16 cellular contexts compared by ENCODE assay signal in the genomic region with DNA sequence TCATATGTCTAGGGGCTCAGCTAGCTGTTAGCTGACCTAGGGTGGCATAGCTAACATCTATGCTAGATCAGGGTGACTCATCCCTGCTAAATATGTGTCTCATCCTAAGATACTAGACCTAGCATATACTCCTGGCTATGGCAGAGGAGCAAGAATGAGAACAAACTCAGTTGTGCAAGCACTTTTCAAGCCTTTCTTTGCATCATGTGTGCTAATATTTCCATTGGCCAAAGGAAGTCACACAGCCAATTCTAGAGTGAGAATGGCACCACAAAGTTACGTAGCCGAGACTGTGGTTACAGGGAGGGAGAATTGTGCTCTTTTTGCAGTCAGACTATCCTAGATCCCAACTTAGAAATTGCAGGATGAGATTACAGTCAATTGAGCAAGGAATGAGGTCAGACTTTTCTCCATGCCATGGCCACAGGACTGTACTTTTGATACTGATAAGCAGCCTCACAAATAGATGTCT.
DNase-seq lines count a peak whose midpoint lies in the region; ATAC-seq, FAIRE-seq and TF ChIP-seq lines count a peak whose summit lies in the region.
"Had no signal": no experiment of that assay in that cellular context is flagged by ENCODE, and none has a peak within 500 bp of the region (broad histone marks: within the 10 kb centered on the region; RNA-seq: fewer than 3 reads in every experiment).

No MANE protein-coding gene starts in this region.

- H2AFZ ChIP-seq in PC-3 (ENCODE audit: low read length): no peak overlapping the region
- H2AFZ ChIP-seq in endothelial cell of umbilical vein (ENCODE audit: low read depth, low read length): no peak overlapping the region
- H2AFZ ChIP-seq in PC-9: no peak overlapping the region

- TF ChIP-seq EP300 in upper lobe of left lung (IDR thresholded peaks at IDR 0.05): no peak

- TF ChIP-seq CTCF in PC-3 (conservative IDR thresholded peaks at IDR 0.05; ENCODE audit: low read depth, low read length) (no peak), endothelial cell of umbilical vein (IDR thresholded peaks at IDR 0.05; ENCODE audit: extremely low read depth in 1 of 2, insufficient read depth in 1 of 2, low read depth in 1 of 2, low read length in 2 of 2) (no peak), nephron progenitor cell (IDR thresholded peaks at IDR 0.05) (no peak), PC-9 (conservative IDR thresholded peaks at IDR 0.05) (no peak), upper lobe of left lung (IDR thresholded peaks at IDR 0.05) (no peak)

- FAIRE-seq in endothelial cell of umbilical vein (lab: Jason Lieb, UNC): no peak

- H3K4me3 Mint-ChIP-seq in nephron progenitor cell: no peak overlapping the region
- H3K4me3 Mint-ChIP-seq: activated CD8-positive, alpha-beta T cell treated with anti-CD3 and anti-CD28 coated beads, Interleukin-2, amount 10 ng/mL, durations not matched to agents 7 days and 5 days; CD4-positive, alpha-beta T cell; central memory CD8-positive, alpha-beta T cell; T-helper 2 cell treated with Interferon-gamma antibody and Interleukin-4, amounts not matched to agents 5 μg/mL and 100 μg/mL, for 36 hours had no signal

- dilution Hi-C loops in endothelial cell of umbilical vein (cut with MboI; ENCODE audit: extremely low pct_ligation_motif_present, low sequenced_read_pairs): no loop called here

- H3K27me3 Mint-ChIP-seq in nephron progenitor cell (ENCODE audit: low read depth, poor library complexity): no peaks in the 10 kb centered on the region
- H3K27me3 Mint-ChIP-seq: CD4-positive, alpha-beta T cell; central memory CD8-positive, alpha-beta T cell had no signal

- peaks cover 69% of the 10 kb centered on the region for H3K36me3 Mint-ChIP-seq in nephron progenitor cell (ENCODE audit: low read depth)

- BruUV-seq in PC-3 (replicated peaks; lab: Mats Ljungman, UMichigan) (no TSS peak), endothelial cell of umbilical vein (replicated peaks; lab: Mats Ljungman, UMichigan) (no TSS peak), PC-9 (replicated peaks; lab: Mats Ljungman, UMichigan) (no TSS peak)

- H3K4me1 ChIP-seq in PC-3 (ENCODE audit: insufficient read depth, low read length) (peaks cover 10% of the 10 kb centered on the region), endothelial cell of umbilical vein (ENCODE audit: control insufficient read depth, extremely low read depth, insufficient read depth, low read length) (no peaks in the 10 kb centered on the region), PC-9 (replicated peaks; ENCODE audit: insufficient read depth) (no peaks in the 10 kb centered on the region), upper lobe of left lung (peaks cover 0 to 13% (median 3%) of the 10 kb centered on the region in 4 donors)

- H3K36me3 ChIP-seq in PC-3 (ENCODE audit: low read depth, low read length) (0 out of 2 replicates have a peak, but pooled peaks cover 3% of the 10 kb centered on the region), endothelial cell of umbilical vein (ENCODE audit: control insufficient read depth in 2 of 2, extremely low read depth in 1 of 2, insufficient read depth in 2 of 2, low read length in 2 of 2) (no peaks in the 10 kb centered on the region), PC-9 (ENCODE audit: low read depth) (no peaks in the 10 kb centered on the region), upper lobe of left lung (no peaks in the 10 kb centered on the region)
- H3K36me3 ChIP-seq: esophagus squamous epithelium had no signal

- ATAC-seq in PC-3: peak; percentile 100
- no peak for ATAC-seq in HG02870 (IDR thresholded peaks at IDR 0.05; ENCODE audit: unreplicated experiment)
- no peak for ATAC-seq in upper lobe of left lung (ENCODE audit: low FRiP score in 2 of 2)
- no peak for ATAC-seq in HG03565 (IDR thresholded peaks at IDR 0.05; ENCODE audit: unreplicated experiment)
- ATAC-seq: activated CD8-positive, alpha-beta T cell treated with anti-CD3 and anti-CD28 coated beads, Interleukin-2, amount 10 ng/mL, durations not matched to agents 7 days and 5 days had no signal

- H3K27ac ChIP-seq in PC-3 (ENCODE audit: low read length) (no peak overlapping the region), endothelial cell of umbilical vein (ENCODE audit: insufficient read depth, low read depth, low read length) (no peak overlapping the region), PC-9 (no peak overlapping the region), upper lobe of left lung (no peak overlapping the region)
- H3K27ac ChIP-seq: esophagus squamous epithelium had no signal

- POLR2A ChIA-PET in PC-3 (lab: Charles Lee; ENCODE audit: unreplicated experiment) (no interaction called here), endothelial cell of umbilical vein (lab: Charles Lee) (no interaction called here), PC-9 (lab: Charles Lee; ENCODE audit: unreplicated experiment) (no interaction called here)

- no peaks in the 10 kb centered on the region for H3K27me3 ChIP-seq in PC-3 (ENCODE audit: low read length)
- H3K27me3 ChIP-seq in endothelial cell of umbilical vein (ENCODE audit: control insufficient read depth in 2 of 2, insufficient read depth in 2 of 2, low read length in 2 of 2): no peaks in the 10 kb centered on the region
- no peaks in the 10 kb centered on the region for H3K27me3 ChIP-seq in PC-9 (ENCODE audit: insufficient read depth, low read depth)
- no peaks in the 10 kb centered on the region for H3K27me3 ChIP-seq in upper lobe of left lung
- H3K27me3 ChIP-seq: esophagus squamous epithelium had no signal

- H3K79me2 ChIP-seq in PC-3 (ENCODE audit: low read length) (no peaks in the 10 kb centered on the region), endothelial cell of umbilical vein (ENCODE audit: control insufficient read depth, insufficient read depth, low read length) (no peaks in the 10 kb centered on the region), PC-9 (ENCODE audit: low read depth) (no peaks in the 10 kb centered on the region)

- H3K4me1 Mint-ChIP-seq in nephron progenitor cell: peaks cover 49% of the 10 kb centered on the region
- H3K4me1 Mint-ChIP-seq: central memory CD8-positive, alpha-beta T cell had no signal

- TF ChIP-seq POLR2A in endothelial cell of umbilical vein (IDR thresholded peaks at IDR 0.05; ENCODE audit: low read depth, low read length) (no peak), upper lobe of left lung (IDR thresholded peaks at IDR 0.05) (no peak)

- H3K4me2 ChIP-seq in PC-3 (ENCODE audit: low read length) (no peak overlapping the region), endothelial cell of umbilical vein (ENCODE audit: insufficient read depth, low read length) (no peak overlapping the region), PC-9 (no peak overlapping the region)

- intact Hi-C loops in PC-3 (cut with micrococcal nuclease): no loop called here
- intact Hi-C loops in endothelial cell of umbilical vein (cut with micrococcal nuclease): no loop called here
- intact Hi-C loops in PC-9 (cut with micrococcal nuclease; ENCODE audit: unreplicated experiment): no loop called here

- H3K9me1 ChIP-seq in endothelial cell of umbilical vein (replicated peaks; ENCODE audit: control insufficient read depth, extremely low read depth, insufficient read depth, low read length): no peaks in the 10 kb centered on the region

- H4K20me1 ChIP-seq in PC-3 (ENCODE audit: low read length) (no peaks in the 10 kb centered on the region), endothelial cell of umbilical vein (replicated peaks; ENCODE audit: control insufficient read depth, extremely low read depth, insufficient read depth, low read length) (no peaks in the 10 kb centered on the region), PC-9 (ENCODE audit: insufficient read depth) (no peaks in the 10 kb centered on the region)

- H3K9me3 Mint-ChIP-seq in nephron progenitor cell: peaks cover 29% of the 10 kb centered on the region

- H3K9ac ChIP-seq in PC-3 (ENCODE audit: low read length) (no peak overlapping the region), endothelial cell of umbilical vein (replicated peaks; ENCODE audit: extremely low read depth, insufficient read depth, low read length) (no peak overlapping the region)

- CTCF ChIA-PET in PC-3 (lab: Charles Lee) (no interaction called here), endothelial cell of umbilical vein (lab: Charles Lee) (no interaction called here), PC-9 (lab: Charles Lee) (no interaction called here)

- H3K9me2 ChIP-seq in PC-3 (replicated peaks; ENCODE audit: low read length): no peaks in the 10 kb centered on the region
- H3K9me2 ChIP-seq in PC-9 (ENCODE audit: insufficient read depth): no peaks in the 10 kb centered on the region

- H3F3A ChIP-seq in PC-3 (ENCODE audit: low read length, unreplicated experiment): no peaks in the 10 kb centered on the region
- no peaks in the 10 kb centered on the region for H3F3A ChIP-seq in PC-9 (ENCODE audit: insufficient read depth, low read depth)

- DNase-seq in GM04504 (ENCODE audit: low read depth) (peak; percentile 34), PC-3 (peak; percentile 61), endothelial cell of umbilical vein (ENCODE audit: low read depth, low spot score) (no peak), nephron progenitor cell (no peak), PC-9 (no peak), upper lobe of left lung (no peak)
- DNase-seq: activated CD8-positive, alpha-beta T cell treated with anti-CD3 and anti-CD28 coated beads, Interleukin-2, amount 10 ng/mL, durations not matched to agents 7 days and 5 days; CD4-positive, alpha-beta T cell; esophagus squamous epithelium; islet precursor cell; NCI-H2171; retina had no signal

- no peaks in the 10 kb centered on the region for H3K9me3 ChIP-seq in PC-3 (ENCODE audit: low read length)
- H3K9me3 ChIP-seq in endothelial cell of umbilical vein (replicated peaks; ENCODE audit: control insufficient read depth, insufficient read depth, low read length): no peaks in the 10 kb centered on the region
- no peaks in the 10 kb centered on the region for H3K9me3 ChIP-seq in PC-9 (ENCODE audit: insufficient read depth, low read depth)
- peaks cover 0 to 7% (median 0%) of the 10 kb centered on the region in 4 donors for H3K9me3 ChIP-seq in upper lobe of left lung

- H3K4me3 ChIP-seq in PC-3 (ENCODE audit: low read length) (no peak overlapping the region), endothelial cell of umbilical vein (replicated peaks in 1 of 3; ENCODE audit: insufficient read depth in 1 of 3, low read depth in 1 of 3, low read length in 3 of 3) (no peak overlapping the region), PC-9 (no peak overlapping the region), upper lobe of left lung (no peak overlapping the region)
- H3K4me3 ChIP-seq: esophagus squamous epithelium had no signal

- WGBS in upper lobe of left lung, 2 donors: 84 to 85% methylated on average over 2 of the region's 2 CpGs

- H3K27ac Mint-ChIP-seq in nephron progenitor cell: peak overlapping the region; percentile 80
- H3K27ac Mint-ChIP-seq: activated CD8-positive, alpha-beta T cell treated with anti-CD3 and anti-CD28 coated beads, Interleukin-2, amount 10 ng/mL, durations not matched to agents 7 days and 5 days; CD4-positive, alpha-beta T cell; T-helper 2 cell treated with Interferon-gamma antibody and Interleukin-4, amounts not matched to agents 5 μg/mL and 100 μg/mL, for 36 hours had no signal

TF ChIP-seq in endothelial cell of umbilical vein, 7 proteins besides CTCF, POLR2A, EP300 and RAD21 (continues in another document):
- TF ChIP-seq, protein P1, sequence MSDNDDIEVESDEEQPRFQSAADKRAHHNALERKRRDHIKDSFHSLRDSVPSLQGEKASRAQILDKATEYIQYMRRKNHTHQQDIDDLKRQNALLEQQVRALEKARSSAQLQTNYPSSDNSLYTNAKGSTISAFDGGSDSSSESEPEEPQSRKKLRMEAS (IDR thresholded peaks at IDR 0.05; ENCODE audit: insufficient read depth, insufficient read length): no peak

Comparison
In these comparisons a context has a peak if more than half of its experiments do, and no peak if none do; other contexts are left out.
1. DNase-seq: peak in GM04504 (single experiment) and PC-3 (single experiment); none in endothelial cell of umbilical vein (single experiment), nephron progenitor cell (single experiment), PC-9 (0 of 2) and upper lobe of left lung (0 of 2).